ENCODE assay signal across 21 cellular contexts in the genomic region with DNA sequence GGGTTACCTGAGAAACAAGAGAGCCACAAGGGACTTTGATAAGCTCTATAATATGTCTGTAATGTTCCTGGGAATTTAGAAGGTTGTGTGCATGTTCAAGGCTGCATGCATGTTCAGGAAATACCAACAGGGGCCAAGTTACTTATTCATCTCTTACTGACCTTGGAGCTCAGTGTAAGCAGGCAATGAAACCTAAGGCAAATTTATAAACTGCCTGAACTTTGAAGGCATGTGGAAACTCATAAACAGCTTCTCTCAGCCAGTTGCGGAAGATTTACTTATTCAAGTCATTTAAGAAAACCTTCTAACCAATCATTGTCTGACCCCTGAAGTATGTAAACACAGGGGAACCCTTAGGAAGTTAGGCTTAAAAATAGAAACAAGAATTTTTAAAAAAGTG. TPM values are rescaled to one million over a fixed set of nuclear protein-coding genes. Genes with fewer than 3 reads are reported as not detected.
DNase-seq lines count a peak whose midpoint lies in the region; ATAC-seq, FAIRE-seq and TF ChIP-seq lines count a peak whose summit lies in the region.
"Had no signal": no experiment of that assay in that cellular context is flagged by ENCODE, and none has a peak within 500 bp of the region (broad histone marks: within the 10 kb centered on the region; RNA-seq: fewer than 3 reads in every experiment).

No MANE protein-coding gene starts in this region.

- ATAC-seq in pancreas: peak; percentile 86 to 98 (median 92)
- ATAC-seq in GM19324 (IDR thresholded peaks at IDR 0.05; ENCODE audit: low FRiP score, unreplicated experiment): no peak
- ATAC-seq in heart left ventricle: no peak
- ATAC-seq: A549; CD8-positive, alpha-beta T cell had no signal

- H3K9me3 ChIP-seq in kidney (ENCODE audit: control insufficient read depth in 1 of 2, low read length in 2 of 2) (peaks cover 0 to 7% of the 10 kb centered on the region in 2 donors), pancreas (peaks cover 0 to 3% (median 0%) of the 10 kb centered on the region in 4 donors), heart left ventricle (peaks cover 0 to 19% (median 10%) of the 10 kb centered on the region in 12 donors), smooth muscle cell (replicated peaks; ENCODE audit: low read depth) (no peaks in the 10 kb centered on the region)
- H3K9me3 ChIP-seq: A549, Peyer's patch had no signal

- H3K79me2 ChIP-seq in smooth muscle cell (ENCODE audit: low read depth): no peaks in the 10 kb centered on the region

- H3K27me3 ChIP-seq in bronchial epithelial cell (ENCODE audit: control insufficient read depth, insufficient read depth, low read length) (no peaks in the 10 kb centered on the region), pancreas (no peaks in the 10 kb centered on the region), heart left ventricle (no peaks in the 10 kb centered on the region), smooth muscle cell (ENCODE audit: low read depth) (no peaks in the 10 kb centered on the region)
- H3K27me3 ChIP-seq: BLaER1, Peyer's patch had no signal

- H3K4me3 ChIP-seq in bronchial epithelial cell (ENCODE audit: low read depth, low read length): no peak overlapping the region
- no peak overlapping the region for H3K4me3 ChIP-seq in kidney (ENCODE audit: low read length in 2 of 2)
- no peak overlapping the region for H3K4me3 ChIP-seq in pancreas
- no peak overlapping the region for H3K4me3 ChIP-seq in heart left ventricle
- H3K4me3 ChIP-seq in smooth muscle cell: no peak overlapping the region
- H3K4me3 ChIP-seq: A549, BLaER1, Peyer's patch had no signal

- no peak for TF ChIP-seq CTCF in bronchial epithelial cell (IDR thresholded peaks at IDR 0.05; ENCODE audit: insufficient read depth, low read length, severe bottlenecking)
- no peak for TF ChIP-seq CTCF in kidney (IDR thresholded peaks at IDR 0.05; ENCODE audit: borderline replicate concordance, extremely low read depth, insufficient read depth)
- TF ChIP-seq CTCF in pancreas (IDR thresholded peaks at IDR 0.05): no peak
- no peak for TF ChIP-seq CTCF in heart left ventricle (IDR thresholded peaks at IDR 0.05)
- TF ChIP-seq CTCF in smooth muscle cell (IDR thresholded peaks at IDR 0.05; ENCODE audit: borderline replicate concordance, insufficient read depth, poor library complexity, severe bottlenecking): no peak

- no peak overlapping the region for H3K9ac ChIP-seq in kidney (ENCODE audit: low read length in 2 of 2)
- H3K9ac ChIP-seq in smooth muscle cell (ENCODE audit: low read depth): no peak overlapping the region
- H3K9ac ChIP-seq: BLaER1 had no signal

- H3K36me3 ChIP-seq in bronchial epithelial cell (ENCODE audit: control insufficient read depth, insufficient read depth, low read length) (no peaks in the 10 kb centered on the region), kidney (ENCODE audit: control insufficient read depth in 1 of 2, insufficient read depth in 2 of 2, low read length in 2 of 2) (no peaks in the 10 kb centered on the region), pancreas (no peaks in the 10 kb centered on the region), heart left ventricle (no peaks in the 10 kb centered on the region), smooth muscle cell (ENCODE audit: low read depth) (no peaks in the 10 kb centered on the region)
- H3K36me3 ChIP-seq: Peyer's patch had no signal

- no peak overlapping the region for H2AFZ ChIP-seq in smooth muscle cell (ENCODE audit: low read depth)

- H3K27ac ChIP-seq in kidney (ENCODE audit: low read depth in 2 of 2, low read length in 2 of 2): peak overlapping the region; percentile 61 to 84
- peak overlapping the region in 2 of 4 donors; percentile 54 to 77 for H3K27ac ChIP-seq in pancreas
- H3K27ac ChIP-seq in heart left ventricle: no peak overlapping the region
- H3K27ac ChIP-seq in smooth muscle cell (ENCODE audit: low read depth): no peak overlapping the region
- H3K27ac ChIP-seq: A549, BLaER1, Peyer's patch had no signal

- FAIRE-seq in bronchial epithelial cell (lab: Jason Lieb, UNC): no peak
- peak; percentile 35 for FAIRE-seq in kidney (lab: Jason Lieb, UNC)
- FAIRE-seq in pancreas (lab: Jason Lieb, UNC): no peak
- FAIRE-seq: A549, GM12892, GM18507 had no signal

- 3 to 8% methylated on average over 1 of the region's 1 CpG for WGBS in pancreas, 2 donors
- 0 to 82% (median 29%) methylated on average over 1 of the region's 1 CpG for WGBS in heart left ventricle, 4 donors
- 0% methylated on average over 1 of the region's 1 CpG for WGBS in smooth muscle cell (ENCODE audit: low lambda C conversion rate)

- no peaks in the 10 kb centered on the region for H3F3A ChIP-seq in smooth muscle cell (ENCODE audit: low read depth)

- no peaks in the 10 kb centered on the region for H4K20me1 ChIP-seq in smooth muscle cell (ENCODE audit: low read depth)
- H4K20me1 ChIP-seq: BLaER1 had no signal

- no peak overlapping the region for H3K4me2 ChIP-seq in smooth muscle cell
- H3K4me2 ChIP-seq: A549, BLaER1 had no signal

- DNase-seq in HuH-7.5 (ENCODE audit: low spot score): peak; percentile 10
- peak; percentile 46 for DNase-seq in bronchial epithelial cell (ENCODE audit: low read depth)
- DNase-seq in kidney: no peak
- DNase-seq in pancreas: peak in 3 of 6 donors; percentile 21 to 30 (median 26)
- no peak for DNase-seq in heart left ventricle
- no peak for DNase-seq in smooth muscle cell (lab: John Stamatoyannopoulos, UW; ENCODE audit: unreplicated experiment)
- DNase-seq: CD8-positive, alpha-beta T cell; DMS53; EL; H7; HFFc6; MM.1S; NCI-H1092 treated with DMSO at 0.1 percent for 48 hours; NCI-H2081; NCI-H2171 treated with DMSO at 0.1 percent for 48 hours; Peyer's patch had no signal

- no peak for TF ChIP-seq POLR2A in heart left ventricle (IDR thresholded peaks at IDR 0.05)

- intact Hi-C loops in kidney (cut with DNase I) (no loop called here), pancreas (cut with DNase I) (no loop called here), heart left ventricle (cut with DNase I) (no loop called here)

- H3K4me1 ChIP-seq in kidney (ENCODE audit: control insufficient read depth in 1 of 2, insufficient read depth in 1 of 2, low read depth in 1 of 2, low read length in 2 of 2): peaks cover 4 to 11% of the 10 kb centered on the region in 2 donors
- H3K4me1 ChIP-seq in pancreas: peaks cover 6 to 21% (median 14%) of the 10 kb centered on the region in 3 donors
- peaks cover 0 to 3% (median 0%) of the 10 kb centered on the region in 12 donors for H3K4me1 ChIP-seq in heart left ventricle
- H3K4me1 ChIP-seq in smooth muscle cell (ENCODE audit: low read depth): no peaks in the 10 kb centered on the region
- H3K4me1 ChIP-seq: A549, BLaER1, Peyer's patch had no signal

RNA-seq across cellular contexts. Expression of a gene that starts 57.1 kb away (rescaled TPM):
- total RNA-seq in bronchial epithelial cell (2.6 and 2.8 TPM in 2 replicates), kidney (21.8 TPM), pancreas (10 to 100 TPM in 2 of 6 donors, 1 to 10 TPM in 4; 4.5 to 22.5 (median 6.9) TPM), heart left ventricle (1 to 10 TPM; 1.4 to 7.6 (median 3.7) TPM), smooth muscle cell (0.36 and 1.5 TPM in 2 replicates)
- polyA plus RNA-seq in kidney (ENCODE audit: insufficient read depth, low read depth, low replicate concordance) (9.0 TPM), pancreas (1 to 10 TPM; 1.9 to 2.8 TPM), heart left ventricle (1 to 10 TPM in 1 of 2 donors, under 1 TPM in 1; 0.22 to 1.0 TPM), smooth muscle cell (0.07 and 0.35 TPM in 2 replicates)

Comparison
In these comparisons a context has a peak if more than half of its experiments do, and no peak if none do; other contexts are left out.
1. DNase-seq: peak in HuH-7.5 (single experiment) and bronchial epithelial cell (single experiment); none in kidney (single experiment), heart left ventricle (0 of 5) and smooth muscle cell (single experiment).
2. H3K27ac ChIP-seq: peak in kidney (2 of 2); none in heart left ventricle (0 of 12) and smooth muscle cell (single experiment).
3. ATAC-seq: peak in pancreas (4 of 4); none in GM19324 (single experiment) and heart left ventricle (0 of 4).